Comparison of ENCODE assay signal across 8 cellular contexts in genomic region chr20:63102720-63103375, GRCh38.
DNase-seq lines count a peak whose midpoint lies in the region; ATAC-seq lines count a peak whose summit lies in the region.

No MANE protein-coding gene starts in this region.

- H3K4me3 ChIP-seq in duodenal mucosa (ENCODE audit: low read depth in 1 of 2, low read length in 2 of 2) (peak overlapping the region; percentile 22 to 75), mucosa of stomach (ENCODE audit: low read length) (no peak overlapping the region)

- H3K9ac ChIP-seq in duodenal mucosa (ENCODE audit: low read depth in 1 of 2, low read length in 2 of 2) (no peak overlapping the region), mucosa of stomach (ENCODE audit: low read length) (peak overlapping the region; percentile 55)

- H3K9me3 ChIP-seq in duodenal mucosa (ENCODE audit: control insufficient read depth in 1 of 2, low read length in 2 of 2) (peaks cover 0 to 2% of the 10 kb centered on the region in 2 donors), mucosa of stomach (ENCODE audit: control insufficient read depth, low read length) (no peaks in the 10 kb centered on the region)

- no peaks in the 10 kb centered on the region for H3K36me3 ChIP-seq in duodenal mucosa (ENCODE audit: control insufficient read depth in 1 of 2, insufficient read depth in 2 of 2, low read length in 2 of 2)
- H3K36me3 ChIP-seq in mucosa of stomach (ENCODE audit: control insufficient read depth, insufficient read depth, low read length), result no peaks in the 10 kb centered on the region

- DNase-seq in NCI-H2227 (lab: John Stamatoyannopoulos, UW; ENCODE audit: unreplicated experiment), result peak; percentile 66
- DNase-seq in NCI-H2227 treated with DMSO at 0.1 percent for 48 hours (lab: John Stamatoyannopoulos, UW), result no peak
- DNase-seq in activated CD4-positive, alpha-beta T cell treated with anti-CD3 and anti-CD28 coated beads for 48 hours, result peak; percentile 83
- DNase-seq in stimulated activated CD8-positive, alpha-beta memory T cell treated with anti-CD3 and anti-CD28 coated beads, Interleukin-4, amount 100 ng/mL, for 1 hour (ENCODE audit: low read depth in 2 of 2, low spot score in 1 of 2), result peak; percentile 18 to 33
- no peak for DNase-seq in NCI-H1436 treated with DMSO at 0.1 percent for 48 hours (lab: John Stamatoyannopoulos, UW)

- H3K27ac ChIP-seq in duodenal mucosa (ENCODE audit: low read depth, low read length), result no peak overlapping the region

- no peak for ATAC-seq in GM18520 (IDR thresholded peaks at IDR 0.05; ENCODE audit: unreplicated experiment)

- H3K27me3 ChIP-seq in duodenal mucosa (ENCODE audit: control insufficient read depth in 1 of 2, insufficient read depth in 2 of 2, low read length in 2 of 2) (no peaks in the 10 kb centered on the region), mucosa of stomach (ENCODE audit: control insufficient read depth, insufficient read depth, low read length) (peaks cover 17% of the 10 kb centered on the region)

- H3K4me1 ChIP-seq in duodenal mucosa (ENCODE audit: control insufficient read depth in 1 of 2, insufficient read depth in 2 of 2, low read length in 2 of 2) (peaks cover 0 to 6% of the 10 kb centered on the region in 2 donors), mucosa of stomach (ENCODE audit: control insufficient read depth, insufficient read depth, low read length) (peaks cover 7% of the 10 kb centered on the region)

Comparison
In these comparisons a context has a peak if more than half of its experiments do, and no peak if none do; other contexts are left out.
1. DNase-seq: peak in NCI-H2227 (single experiment), activated CD4-positive, alpha-beta T cell treated with anti-CD3 and anti-CD28 coated beads for 48 hours (single experiment) and stimulated activated CD8-positive, alpha-beta memory T cell treated with anti-CD3 and anti-CD28 coated beads, Interleukin-4, amount 100 ng/mL, for 1 hour (2 of 2); none in NCI-H2227 treated with DMSO at 0.1 percent for 48 hours (single experiment) and NCI-H1436 treated with DMSO at 0.1 percent for 48 hours (single experiment).